1 cellular context compared by ENCODE assay signal in genomic region chr20:3909952-3910366, GRCh38.
TF ChIP-seq lines count a peak whose summit lies in the region.

No MANE protein-coding gene starts in this region.

TF ChIP-seq in K562, 482 proteins besides CTCF, POLR2A, EP300 and RAD21 (continued from another document and continues in another):
- TF ChIP-seq SMARCE1 (IDR thresholded peaks at IDR 0.05) (peak; percentile 86), AFF1 (IDR thresholded peaks at IDR 0.05; ENCODE audit: low read depth in 1 of 2, partially characterized antibody in 2 of 2) (peak in 1 of 2 experiments; percentile 45), ZBTB11 (CRISPR knock-in tag; IDR thresholded peaks at IDR 0.05) (peak in 1 of 3 experiments; percentile 83; a peak in 2 of 6 replicates), HDAC8 (tag; IDR thresholded peaks at IDR 0.05) (no peak), CBX5 (IDR thresholded peaks at IDR 0.05; ENCODE audit: borderline replicate concordance, low read depth) (no peak), ZNF408 (CRISPR knock-in tag; IDR thresholded peaks at IDR 0.05; ENCODE audit: low read depth) (no peak), ZNF3 (CRISPR knock-in tag; IDR thresholded peaks at IDR 0.05) (no peak), NCOR1 (IDR thresholded peaks at IDR 0.05) (peak; percentile 96), RBBP5 (IDR thresholded peaks at IDR 0.05; ENCODE audit: borderline replicate concordance, insufficient read depth, low read length, poor library complexity, severe bottlenecking) (no peak), ZBTB2 (IDR thresholded peaks at IDR 0.05) (no peak), E2F8 (IDR thresholded peaks at IDR 0.05; ENCODE audit: low read depth, partially characterized antibody) (no peak), RUNX1 (IDR thresholded peaks at IDR 0.05; ENCODE audit: low read depth) (peak; percentile 85; the same call in 1 of the 2 replicates), GATA2 (CRISPR knock-in tag; IDR thresholded peaks at IDR 0.05) (peak; percentile 93), TAL1 (IDR thresholded peaks at IDR 0.05) (peak; percentile 97), TRIM24 (IDR thresholded peaks at IDR 0.05) (peak; percentile 87 to 92), ARID1B (IDR thresholded peaks at IDR 0.05) (peak; percentile 97), ZNF717 (CRISPR knock-in tag; IDR thresholded peaks at IDR 0.05) (no peak), TEAD1 (CRISPR knock-in tag; IDR thresholded peaks at IDR 0.05) (peak in 1 of 2 experiments; percentile 68; a peak in 1 of 4 replicates), KLF16 (IDR thresholded peaks at IDR 0.05) (peak; percentile 95), ZNF143 (CRISPR knock-in tag; IDR thresholded peaks at IDR 0.05) (no peak), CBFA2T3 (IDR thresholded peaks at IDR 0.05) (peak; percentile 99), ZNF175 (CRISPR knock-in tag; IDR thresholded peaks at IDR 0.05; ENCODE audit: low read depth) (no peak), SNIP1 (IDR thresholded peaks at IDR 0.05; ENCODE audit: low read depth) (no peak), TEAD4 (IDR thresholded peaks at IDR 0.05; ENCODE audit: low read length) (peak; percentile 97), TEAD4 (CRISPR knock-in tag; IDR thresholded peaks at IDR 0.05; ENCODE audit: borderline replicate concordance) (no peak), CREM (IDR thresholded peaks at IDR 0.05; ENCODE audit: low read depth) (peak; percentile 49), KAT7 (CRISPR knock-in tag; IDR thresholded peaks at IDR 0.05; ENCODE audit: borderline replicate concordance) (no peak), BCOR (IDR thresholded peaks at IDR 0.05) (peak; percentile 61), THRB (CRISPR knock-in tag; conservative IDR thresholded peaks at IDR 0.05) (0 out of 2 replicates have a peak, but pooled peaks have one; percentile 8), ZKSCAN1 (IDR thresholded peaks at IDR 0.05; ENCODE audit: low read depth, low read length) (no peak), THRA (IDR thresholded peaks at IDR 0.05) (no peak), SMAD1 (IDR thresholded peaks at IDR 0.05; ENCODE audit: low read depth, low read length, partially characterized antibody) (no peak), MITF (IDR thresholded peaks at IDR 0.05) (0 out of 2 replicates have a peak, but pooled peaks have one; percentile 22), STAT6 (CRISPR knock-in tag; IDR thresholded peaks at IDR 0.05) (no peak), THRAP3 (IDR thresholded peaks at IDR 0.05; ENCODE audit: borderline replicate concordance) (no peak), DLX4 (CRISPR knock-in tag; IDR thresholded peaks at IDR 0.05) (no peak), SMAD3 (CRISPR knock-in tag; conservative IDR thresholded peaks at IDR 0.05) (no peak), MAFK (IDR thresholded peaks at IDR 0.05; ENCODE audit: low read length) (no peak), ZNF639 (CRISPR knock-in tag; conservative IDR thresholded peaks at IDR 0.05 in 1 of 2, IDR thresholded peaks at IDR 0.05 in 1 of 2) (peak in 1 of 2 experiments; percentile 53; a peak in 1 of 4 replicates)
